1 cellular context compared by ENCODE assay signal in the genomic region with DNA sequence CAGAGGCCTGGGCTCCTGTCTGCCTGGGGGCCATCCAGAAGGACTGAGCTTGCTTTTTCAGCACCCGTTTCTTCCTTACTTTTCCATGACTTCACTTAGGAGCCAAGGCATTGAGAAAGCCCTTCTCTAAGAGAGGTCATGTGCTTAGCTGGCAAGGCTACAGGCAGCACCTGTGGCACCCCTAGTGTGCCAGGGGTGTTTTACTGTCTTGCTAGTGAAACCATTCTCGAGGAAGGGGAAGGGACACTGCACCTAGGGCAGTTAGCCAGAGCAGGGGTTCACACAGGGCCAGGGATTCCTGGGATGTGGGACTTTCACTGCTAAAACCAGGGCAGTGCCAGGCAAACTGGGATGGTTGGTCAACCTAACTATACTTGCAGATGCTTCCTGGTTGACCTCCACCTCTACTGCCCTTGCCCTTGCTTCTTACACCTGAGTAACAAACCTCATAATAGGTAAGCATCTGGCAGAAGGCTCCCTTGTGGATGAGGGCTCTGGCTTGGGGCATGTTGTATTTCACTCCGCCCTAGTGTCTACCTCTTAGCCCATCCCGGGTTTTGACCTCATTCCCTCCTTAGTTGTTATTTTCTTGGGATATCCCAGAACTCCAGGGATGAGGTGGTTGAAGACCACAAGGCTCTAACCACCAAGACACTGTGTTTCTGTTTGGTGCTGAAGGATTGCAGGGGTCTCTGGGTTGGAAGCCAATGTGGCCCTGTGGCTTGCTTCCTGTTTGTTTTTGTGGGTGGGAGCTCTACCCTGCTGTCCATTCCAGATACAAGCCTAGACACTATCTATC.
TF ChIP-seq lines count a peak whose summit lies in the region.

No MANE protein-coding gene starts in this region.

TF ChIP-seq in GM23338, 12 proteins besides CTCF, POLR2A, EP300 and RAD21 (continued from another document):
- TF ChIP-seq, protein P1, sequence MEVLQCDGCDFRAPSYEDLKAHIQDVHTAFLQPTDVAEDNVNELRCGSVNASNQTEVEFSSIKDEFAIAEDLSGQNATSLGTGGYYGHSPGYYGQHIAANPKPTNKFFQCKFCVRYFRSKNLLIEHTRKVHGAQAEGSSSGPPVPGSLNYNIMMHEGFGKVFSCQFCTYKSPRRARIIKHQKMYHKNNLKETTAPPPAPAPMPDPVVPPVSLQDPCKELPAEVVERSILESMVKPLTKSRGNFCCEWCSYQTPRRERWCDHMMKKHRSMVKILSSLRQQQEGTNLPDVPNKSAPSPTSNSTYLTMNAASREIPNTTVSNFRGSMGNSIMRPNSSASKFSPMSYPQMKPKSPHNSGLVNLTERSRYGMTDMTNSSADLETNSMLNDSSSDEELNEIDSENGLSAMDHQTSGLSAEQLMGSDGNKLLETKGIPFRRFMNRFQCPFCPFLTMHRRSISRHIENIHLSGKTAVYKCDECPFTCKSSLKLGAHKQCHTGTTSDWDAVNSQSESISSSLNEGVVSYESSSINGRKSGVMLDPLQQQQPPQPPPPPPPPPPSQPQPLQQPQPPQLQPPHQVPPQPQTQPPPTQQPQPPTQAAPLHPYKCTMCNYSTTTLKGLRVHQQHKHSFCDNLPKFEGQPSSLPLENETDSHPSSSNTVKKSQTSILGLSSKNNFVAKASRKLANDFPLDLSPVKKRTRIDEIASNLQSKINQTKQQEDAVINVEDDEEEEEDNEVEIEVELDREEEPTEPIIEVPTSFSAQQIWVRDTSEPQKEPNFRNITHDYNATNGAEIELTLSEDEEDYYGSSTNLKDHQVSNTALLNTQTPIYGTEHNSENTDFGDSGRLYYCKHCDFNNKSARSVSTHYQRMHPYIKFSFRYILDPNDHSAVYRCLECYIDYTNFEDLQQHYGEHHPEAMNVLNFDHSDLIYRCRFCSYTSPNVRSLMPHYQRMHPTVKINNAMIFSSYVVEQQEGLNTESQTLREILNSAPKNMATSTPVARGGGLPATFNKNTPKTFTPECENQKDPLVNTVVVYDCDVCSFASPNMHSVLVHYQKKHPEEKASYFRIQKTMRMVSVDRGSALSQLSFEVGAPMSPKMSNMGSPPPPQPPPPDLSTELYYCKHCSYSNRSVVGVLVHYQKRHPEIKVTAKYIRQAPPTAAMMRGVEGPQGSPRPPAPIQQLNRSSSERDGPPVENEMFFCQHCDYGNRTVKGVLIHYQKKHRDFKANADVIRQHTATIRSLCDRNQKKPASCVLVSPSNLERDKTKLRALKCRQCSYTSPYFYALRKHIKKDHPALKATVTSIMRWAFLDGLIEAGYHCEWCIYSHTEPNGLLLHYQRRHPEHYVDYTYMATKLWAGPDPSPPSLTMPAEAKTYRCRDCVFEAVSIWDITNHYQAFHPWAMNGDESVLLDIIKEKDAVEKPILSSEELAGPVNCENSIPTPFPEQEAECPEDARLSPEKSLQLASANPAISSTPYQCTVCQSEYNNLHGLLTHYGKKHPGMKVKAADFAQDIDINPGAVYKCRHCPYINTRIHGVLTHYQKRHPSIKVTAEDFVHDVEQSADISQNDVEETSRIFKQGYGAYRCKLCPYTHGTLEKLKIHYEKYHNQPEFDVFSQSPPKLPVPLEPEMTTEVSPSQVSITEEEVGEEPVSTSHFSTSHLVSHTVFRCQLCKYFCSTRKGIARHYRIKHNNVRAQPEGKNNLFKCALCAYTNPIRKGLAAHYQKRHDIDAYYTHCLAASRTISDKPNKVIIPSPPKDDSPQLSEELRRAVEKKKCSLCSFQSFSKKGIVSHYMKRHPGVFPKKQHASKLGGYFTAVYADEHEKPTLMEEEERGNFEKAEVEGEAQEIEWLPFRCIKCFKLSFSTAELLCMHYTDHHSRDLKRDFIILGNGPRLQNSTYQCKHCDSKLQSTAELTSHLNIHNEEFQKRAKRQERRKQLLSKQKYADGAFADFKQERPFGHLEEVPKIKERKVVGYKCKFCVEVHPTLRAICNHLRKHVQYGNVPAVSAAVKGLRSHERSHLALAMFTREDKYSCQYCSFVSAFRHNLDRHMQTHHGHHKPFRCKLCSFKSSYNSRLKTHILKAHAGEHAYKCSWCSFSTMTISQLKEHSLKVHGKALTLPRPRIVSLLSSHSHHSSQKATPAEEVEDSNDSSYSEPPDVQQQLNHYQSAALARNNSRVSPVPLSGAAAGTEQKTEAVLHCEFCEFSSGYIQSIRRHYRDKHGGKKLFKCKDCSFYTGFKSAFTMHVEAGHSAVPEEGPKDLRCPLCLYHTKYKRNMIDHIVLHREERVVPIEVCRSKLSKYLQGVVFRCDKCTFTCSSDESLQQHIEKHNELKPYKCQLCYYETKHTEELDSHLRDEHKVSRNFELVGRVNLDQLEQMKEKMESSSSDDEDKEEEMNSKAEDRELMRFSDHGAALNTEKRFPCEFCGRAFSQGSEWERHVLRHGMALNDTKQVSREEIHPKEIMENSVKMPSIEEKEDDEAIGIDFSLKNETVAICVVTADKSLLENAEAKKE (CRISPR knock-in tag; IDR thresholded peaks at IDR 0.05) = no peak
- TF ChIP-seq EZH2 (IDR thresholded peaks at IDR 0.05; ENCODE audit: low read depth, unreplicated experiment) (no peak), NANOG (IDR thresholded peaks at IDR 0.05; ENCODE audit: borderline replicate concordance) (no peak), ZNF114 (CRISPR knock-in tag; IDR thresholded peaks at IDR 0.05) (no peak), REST (IDR thresholded peaks at IDR 0.05; ENCODE audit: unreplicated experiment) (no peak), EZH2phosphoT487 (IDR thresholded peaks at IDR 0.05; ENCODE audit: unreplicated experiment) (no peak), JUNB (IDR thresholded peaks at IDR 0.05; ENCODE audit: unreplicated experiment) (no peak), CREB1 (CRISPR knock-in tag; IDR thresholded peaks at IDR 0.05; ENCODE audit: low read depth) (no peak)
